ENCODE assay signal across 32 cellular contexts in the genomic region with DNA sequence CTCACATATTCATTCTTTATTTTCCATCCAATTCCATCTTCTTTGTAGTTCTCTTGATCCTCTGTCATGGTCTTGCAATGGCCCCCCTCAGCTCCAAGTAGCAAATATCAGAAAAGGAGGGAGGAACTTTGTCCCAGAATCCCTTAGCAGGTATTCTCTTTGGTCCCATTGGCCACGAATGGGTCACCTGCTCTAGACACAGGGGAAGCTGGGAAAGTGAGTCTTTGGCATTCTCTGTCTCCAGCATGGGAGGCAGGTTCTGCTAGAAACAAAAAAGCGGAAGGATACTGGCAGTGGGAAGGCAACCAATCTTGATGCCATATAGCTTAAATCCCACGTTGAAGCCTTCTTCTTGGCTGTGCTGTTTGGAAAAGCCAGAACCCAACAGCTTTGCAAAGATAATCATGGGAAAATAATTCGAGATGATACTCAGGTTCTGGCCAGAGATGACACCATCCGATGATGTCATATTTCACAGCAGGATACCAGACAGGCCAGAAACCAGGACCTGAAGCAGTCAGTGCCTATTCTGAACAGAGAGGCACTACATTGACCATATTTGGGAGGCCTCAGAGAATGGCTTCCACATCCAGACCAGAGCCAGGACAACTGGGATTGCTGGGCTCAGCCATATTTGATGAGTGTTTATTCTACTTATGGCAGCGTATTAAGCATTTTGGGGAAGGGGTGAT.
DNase-seq lines count a peak whose midpoint lies in the region; ATAC-seq and TF ChIP-seq lines count a peak whose summit lies in the region.
"Had no signal": no experiment of that assay in that cellular context is flagged by ENCODE, and none has a peak within 500 bp of the region (broad histone marks: within the 10 kb centered on the region; RNA-seq: fewer than 3 reads in every experiment).

No MANE protein-coding gene starts in this region.

- H3K36me3 Mint-ChIP-seq in MCF 10A (ENCODE audit: insufficient read depth, unreplicated experiment) (no peaks in the 10 kb centered on the region), osteocyte (ENCODE audit: unreplicated experiment) (no peaks in the 10 kb centered on the region)
- H3K36me3 Mint-ChIP-seq: activated CD8-positive, alpha-beta memory T cell treated with anti-CD3 and anti-CD28 coated beads, Interleukin-2, amount 10 ng/mL, durations not matched to agents 7 days and 5 days; activated naive CD4-positive, alpha-beta T cell treated with anti-CD3 and anti-CD28 coated beads, Interleukin-2, amount 50 U/mL, for 24 hours had no signal

- H3K9me3 Mint-ChIP-seq in MCF 10A (ENCODE audit: unreplicated experiment), result no peaks in the 10 kb centered on the region
- H3K9me3 Mint-ChIP-seq in osteocyte (ENCODE audit: unreplicated experiment), result no peaks in the 10 kb centered on the region
- H3K9me3 Mint-ChIP-seq: activated CD4-positive, alpha-beta T cell treated with anti-CD3 and anti-CD28 coated beads, Interleukin-2, amount 10 ng/mL, durations not matched to agents 7 days and 5 days; activated naive CD4-positive, alpha-beta T cell treated with anti-CD3 and anti-CD28 coated beads, Interleukin-2, amount 50 U/mL, for 24 hours; activated T-helper 1 cell treated with anti-CD3 and anti-CD28 coated beads, Interleukin-12 subunit alpha, Interleukin-12 subunit beta, Interleukin-2, Interleukin-4 antibody, amounts not matched to agents 30 ng/mL and 10 ng/mL and 1 ng/mL, durations not matched to agents 14 hours and 24 hours and 36 hours; stimulated activated naive CD8-positive, alpha-beta T cell treated with anti-CD3 and anti-CD28 coated beads, Interleukin-15, Interleukin-2, amounts not matched to agents 100 ng/mL and 50 ng/mL, for 24 hours; T-helper 1 cell treated with Interleukin-12 subunit alpha and Interleukin-12 subunit beta and Interleukin-4 antibody, amounts not matched to agents 30 μg/mL and 1 μg/mL, for 36 hours had no signal

- ATAC-seq in lower lobe of right lung, result no peak
- ATAC-seq: activated CD8-positive, alpha-beta memory T cell treated with anti-CD3 and anti-CD28 coated beads, Interleukin-2, amount 10 ng/mL, durations not matched to agents 7 days and 5 days; gastrocnemius medialis had no signal

- intact Hi-C loops in MCF 10A (cut with micrococcal nuclease) (no loop called here), lower lobe of right lung (cut with DNase I) (no loop called here)

- DNase-seq in DMS 273 (lab: John Stamatoyannopoulos, UW; ENCODE audit: unreplicated experiment) (peak; percentile 24), DMS 273 treated with DMSO at 0.1 percent for 48 hours (lab: John Stamatoyannopoulos, UW) (no peak), LHCN-M2 (ENCODE audit: low read depth) (peak; percentile 67), MCF 10A (ENCODE audit: unreplicated experiment) (peak; percentile 11), osteocyte (ENCODE audit: extremely low spot score, unreplicated experiment) (no peak), foreskin melanocyte (no peak), lower lobe of right lung (no peak), dermis blood vessel endothelial cell (no peak)
- DNase-seq: activated CD4-positive, alpha-beta T cell treated with anti-CD3 and anti-CD28 coated beads, Interleukin-2, amount 10 ng/mL, durations not matched to agents 7 days and 5 days; activated CD8-positive, alpha-beta memory T cell treated with anti-CD3 and anti-CD28 coated beads, Interleukin-2, amount 10 ng/mL, durations not matched to agents 7 days and 5 days; aorta; effector CD8-positive, alpha-beta T cell; gastrocnemius medialis; H7; hypothalamus; islet precursor cell; Kasumi-1; NCI-H1092 treated with DMSO at 0.1 percent for 48 hours; NCI-H2029; NCI-H226; NCI-H82; PC-9; spleen; stimulated activated CD4-positive, alpha-beta T cell treated with anti-CD3 and anti-CD28 coated beads, Interleukin-4, amount 100 ng/mL, for 4 hours; tibial artery had no signal

- H3K9me3 ChIP-seq in lower lobe of right lung, result no peaks in the 10 kb centered on the region
- H3K9me3 ChIP-seq: gastrocnemius medialis, SJSA1 had no signal

- CTCF ChIA-PET in MCF 10A (lab: Yijun Ruan, JAX), result interaction anchor here (0.7 to 4.0 kb wide), 2 partner anchors 76 to 484 kb away, joined by 4 to 19 read pairs; no protein-coding TSS in a partner anchor

- H3K4me3 ChIP-seq in lower lobe of right lung, result no peak overlapping the region
- H3K4me3 ChIP-seq: gastrocnemius medialis, PC-9, SJSA1, spleen, tibial artery had no signal

- H3K36me3 ChIP-seq in lower lobe of right lung, result no peaks in the 10 kb centered on the region
- H3K36me3 ChIP-seq: gastrocnemius medialis, SJSA1, spleen, tibial artery had no signal

- H3K27me3 Mint-ChIP-seq in MCF 10A (ENCODE audit: insufficient read depth, unreplicated experiment), result no peaks in the 10 kb centered on the region
- H3K27me3 Mint-ChIP-seq in osteocyte (ENCODE audit: unreplicated experiment), result no peaks in the 10 kb centered on the region
- H3K27me3 Mint-ChIP-seq: activated CD4-positive, alpha-beta T cell treated with anti-CD3 and anti-CD28 coated beads, Interleukin-2, amount 10 ng/mL, durations not matched to agents 7 days and 5 days; activated CD8-positive, alpha-beta memory T cell treated with anti-CD3 and anti-CD28 coated beads, Interleukin-2, amount 10 ng/mL, durations not matched to agents 7 days and 5 days; activated naive CD4-positive, alpha-beta T cell treated with anti-CD3 and anti-CD28 coated beads, Interleukin-2, amount 50 U/mL, for 24 hours; B cell; stimulated activated naive CD8-positive, alpha-beta T cell treated with anti-CD3 and anti-CD28 coated beads, Interleukin-15, Interleukin-2, amounts not matched to agents 100 ng/mL and 50 ng/mL, for 24 hours had no signal

- H3K27ac ChIP-seq in lower lobe of right lung, result no peak overlapping the region
- H3K27ac ChIP-seq: 22Rv1, gastrocnemius medialis, spleen, tibial artery had no signal

- H3K4me3 Mint-ChIP-seq in MCF 10A (ENCODE audit: unreplicated experiment) (no peak overlapping the region), osteocyte (ENCODE audit: unreplicated experiment) (no peak overlapping the region)
- H3K4me3 Mint-ChIP-seq: activated CD4-positive, alpha-beta T cell treated with anti-CD3 and anti-CD28 coated beads, Interleukin-2, amount 10 ng/mL, durations not matched to agents 7 days and 5 days; activated CD8-positive, alpha-beta memory T cell treated with anti-CD3 and anti-CD28 coated beads, Interleukin-2, amount 10 ng/mL, durations not matched to agents 7 days and 5 days; activated naive CD4-positive, alpha-beta T cell treated with anti-CD3 and anti-CD28 coated beads, Interleukin-2, amount 50 U/mL, for 24 hours; activated T-helper 1 cell treated with anti-CD3 and anti-CD28 coated beads, Interleukin-12 subunit alpha, Interleukin-12 subunit beta, Interleukin-2, Interleukin-4 antibody, amounts not matched to agents 30 ng/mL and 10 ng/mL and 1 ng/mL, durations not matched to agents 14 hours and 24 hours and 36 hours; B cell; stimulated activated naive CD8-positive, alpha-beta T cell treated with anti-CD3 and anti-CD28 coated beads, Interleukin-15, Interleukin-2, amounts not matched to agents 100 ng/mL and 50 ng/mL, for 24 hours; T-helper 1 cell treated with Interleukin-12 subunit alpha and Interleukin-12 subunit beta and Interleukin-4 antibody, amounts not matched to agents 30 μg/mL and 1 μg/mL, for 36 hours had no signal

- TF ChIP-seq CTCF in MCF 10A (IDR thresholded peaks at IDR 0.05; ENCODE audit: unreplicated experiment) (no peak), osteocyte (IDR thresholded peaks at IDR 0.05) (no peak), lower lobe of right lung (IDR thresholded peaks at IDR 0.05) (no peak)

- peaks cover 13% of the 10 kb centered on the region for H3K4me1 ChIP-seq in lower lobe of right lung

- H3K27me3 ChIP-seq in lower lobe of right lung (ENCODE audit: low read depth), result no peaks in the 10 kb centered on the region
- H3K27me3 ChIP-seq: gastrocnemius medialis, SJSA1, spleen, tibial artery had no signal

- no peak overlapping the region for H3K27ac Mint-ChIP-seq in MCF 10A (ENCODE audit: low read depth, unreplicated experiment)
- peak overlapping the region; percentile 81 for H3K27ac Mint-ChIP-seq in osteocyte (ENCODE audit: unreplicated experiment)
- H3K27ac Mint-ChIP-seq: activated CD4-positive, alpha-beta T cell treated with anti-CD3 and anti-CD28 coated beads, Interleukin-2, amount 10 ng/mL, durations not matched to agents 7 days and 5 days; activated CD8-positive, alpha-beta memory T cell treated with anti-CD3 and anti-CD28 coated beads, Interleukin-2, amount 10 ng/mL, durations not matched to agents 7 days and 5 days; activated naive CD4-positive, alpha-beta T cell treated with anti-CD3 and anti-CD28 coated beads, Interleukin-2, amount 50 U/mL, for 24 hours; activated T-helper 1 cell treated with anti-CD3 and anti-CD28 coated beads, Interleukin-12 subunit alpha, Interleukin-12 subunit beta, Interleukin-2, Interleukin-4 antibody, amounts not matched to agents 30 ng/mL and 10 ng/mL and 1 ng/mL, durations not matched to agents 14 hours and 24 hours and 36 hours; B cell; stimulated activated naive CD8-positive, alpha-beta T cell treated with anti-CD3 and anti-CD28 coated beads, Interleukin-15, Interleukin-2, amounts not matched to agents 100 ng/mL and 50 ng/mL, for 24 hours; T-helper 1 cell treated with Interleukin-12 subunit alpha and Interleukin-12 subunit beta and Interleukin-4 antibody, amounts not matched to agents 30 μg/mL and 1 μg/mL, for 36 hours had no signal

- BruUV-seq in MCF 10A (replicated peaks; lab: Mats Ljungman, UMichigan), result no TSS peak

- POLR2A ChIA-PET in MCF 10A (lab: Yijun Ruan, JAX), result interaction anchor here (0.6 kb wide), 1 partner anchor 454 kb away, joined by 3 read pairs; no protein-coding TSS in a partner anchor

- H3K4me1 Mint-ChIP-seq in MCF 10A (ENCODE audit: insufficient read depth, unreplicated experiment) (peaks cover 30% of the 10 kb centered on the region), osteocyte (ENCODE audit: unreplicated experiment) (peaks cover 46% of the 10 kb centered on the region)
- H3K4me1 Mint-ChIP-seq: activated CD4-positive, alpha-beta T cell treated with anti-CD3 and anti-CD28 coated beads, Interleukin-2, amount 10 ng/mL, durations not matched to agents 7 days and 5 days had no signal

Comparison
In these comparisons a context has a peak if more than half of its experiments do, and no peak if none do; other contexts are left out.
1. DNase-seq: peak in DMS 273 (single experiment), LHCN-M2 (single experiment) and MCF 10A (single experiment); none in DMS 273 treated with DMSO at 0.1 percent for 48 hours (single experiment), osteocyte (single experiment), foreskin melanocyte (single experiment), lower lobe of right lung (single experiment) and dermis blood vessel endothelial cell (single experiment).